Comparison of ENCODE assay signal across 8 cellular contexts in the genomic region with DNA sequence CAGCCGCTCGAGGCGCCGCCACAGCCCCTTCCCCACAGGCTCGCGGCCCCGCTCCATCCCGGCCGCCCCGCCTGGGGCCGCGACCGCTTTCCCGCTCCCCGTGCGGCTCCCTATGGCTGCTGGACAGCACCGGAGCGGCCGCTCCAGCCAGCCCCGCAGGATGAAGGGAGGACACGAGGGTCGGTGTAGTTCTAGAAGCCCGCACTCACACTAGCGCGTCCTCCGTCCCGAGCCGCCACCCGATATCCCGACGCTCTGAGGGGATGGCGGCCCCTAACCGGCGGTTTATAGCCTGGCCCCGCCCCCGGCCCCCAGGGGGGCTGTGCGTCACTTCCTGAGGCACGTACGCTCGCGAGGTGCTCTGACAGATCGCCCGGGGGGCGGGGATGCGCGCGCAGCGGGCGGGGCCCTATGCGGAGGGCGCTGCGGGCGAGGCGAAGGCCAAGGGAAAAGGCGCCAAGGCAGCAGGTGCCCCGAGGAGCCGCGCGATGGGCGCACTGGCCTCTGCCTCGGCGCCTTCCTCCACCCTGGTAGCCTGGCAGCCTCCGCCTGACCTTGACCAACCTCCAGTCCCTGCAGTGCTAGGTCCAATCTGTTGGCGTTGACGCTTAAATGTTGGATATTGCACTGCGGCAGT. TPM values are rescaled to one million over a fixed set of nuclear protein-coding genes. Genes with fewer than 3 reads are reported as not detected.
A peak's percentile ranks its signal among the peaks of the same experiment; 100 is the strongest.
DNase-seq lines count a peak whose midpoint lies in the region; ATAC-seq, FAIRE-seq and TF ChIP-seq lines count a peak whose summit lies in the region.

A gene (minus strand): TSS at position 257 of the 637 bp plus-strand sequence. CDS start 4,991 bp downstream, outside the sequence.

- peak within 1 kb of the TSS; percentile 79 for H3K9ac ChIP-seq in mammary epithelial cell (ENCODE audit: insufficient read depth, low read length)

- no TSS peak for BruUV-seq in mammary epithelial cell (replicated peaks; lab: Mats Ljungman, UMichigan)

- POLR2A ChIA-PET in AG04450 (lab: Yijun Ruan, JAX), result interaction anchor here (0.9 kb wide), 1 partner anchor 18 kb away, joined by 3 read pairs; no protein-coding TSS in a partner anchor

- H3K4me1 ChIP-seq in mammary epithelial cell (ENCODE audit: insufficient read depth, low read length) (peaks cover 24% of the 10 kb centered on the region), small intestine (ENCODE audit: control insufficient read depth in 2 of 2, insufficient read depth in 1 of 2, low read depth in 1 of 2, low read length in 1 of 2) (peaks cover 0 to 2% of the 10 kb centered on the region in 2 donors)

- H3K27ac ChIP-seq in AG04450 (ENCODE audit: low read depth, low read length) (peak within 1 kb of the TSS; percentile 75), mammary epithelial cell (ENCODE audit: insufficient read depth, low read depth, low read length) (peak within 1 kb of the TSS; percentile 81), small intestine (ENCODE audit: low read depth in 1 of 2, low read length in 1 of 2) (peak within 1 kb of the TSS; percentile 97 to 99)

- CTCF ChIA-PET in AG04450 (lab: Charles Lee), result interaction anchor here (1.0 to 1.3 kb wide), 2 partner anchors 8 to 9 kb away, joined by 3 read pairs; no protein-coding TSS in a partner anchor
- CTCF ChIA-PET in mammary epithelial cell (lab: Charles Lee; ENCODE audit: low non-redundant PET), result no interaction called here

- peak; percentile 88 for ATAC-seq in GM18909 (IDR thresholded peaks at IDR 0.05; ENCODE audit: poor library complexity, unreplicated experiment)
- ATAC-seq in HG03159 (IDR thresholded peaks at IDR 0.05; ENCODE audit: unreplicated experiment), result peak; percentile 91

- intact Hi-C loops in mammary epithelial cell (cut with micrococcal nuclease), result loop anchor here (1.0 to 5.0 kb wide), 3 partner anchors 54 to 115 kb away; no protein-coding TSS in a partner anchor

- FAIRE-seq in small intestine (lab: Jason Lieb, UNC), result no peak

- H3K4me2 ChIP-seq in mammary epithelial cell (ENCODE audit: insufficient read depth, low read depth, low read length), result peak within 1 kb of the TSS; percentile 96

- H3K36me3 ChIP-seq in mammary epithelial cell (ENCODE audit: insufficient read depth, low read length) (peaks cover 2% of the 10 kb centered on the region), small intestine (ENCODE audit: control insufficient read depth in 2 of 2, insufficient read depth in 2 of 2, low read length in 2 of 2) (no peaks in the 10 kb centered on the region)

- H3K79me2 ChIP-seq in mammary epithelial cell (ENCODE audit: insufficient read depth, low read length), result peaks cover 48% of the 10 kb centered on the region

- H3K27me3 ChIP-seq in AG04450 (ENCODE audit: control insufficient read depth, insufficient read depth, low read length) (peaks cover 2% of the 10 kb centered on the region), mammary epithelial cell (ENCODE audit: insufficient read depth, low read length) (no peaks in the 10 kb centered on the region), small intestine (ENCODE audit: control insufficient read depth in 2 of 2, insufficient read depth in 2 of 2, low read length in 2 of 2) (no peaks in the 10 kb centered on the region)

- DNase-seq in AG04450 (ENCODE audit: low read depth, low spot score) (peak; percentile 61), NCI-H2227 treated with DMSO at 0.1 percent for 48 hours (lab: John Stamatoyannopoulos, UW) (peak; percentile 93), mammary epithelial cell (peak; percentile 90), iPS-NIHi11 (ENCODE audit: low spot score) (peak; percentile 100), small intestine (peak; percentile 98)

- dilution Hi-C loops in mammary epithelial cell (cut with HindIII; ENCODE audit: low sequenced_read_pairs), result no loop called here

- H3K4me3 ChIP-seq in AG04450 (ENCODE audit: low read depth, low read length), result peak within 1 kb of the TSS; percentile 94
- peak within 1 kb of the TSS; percentile 98 for H3K4me3 ChIP-seq in WI38 (ENCODE audit: low read depth, low read length)
- H3K4me3 ChIP-seq in mammary epithelial cell (replicated peaks in 1 of 3; ENCODE audit: insufficient read depth in 1 of 3, low read depth in 2 of 3, low read length in 3 of 3), result peak within 1 kb of the TSS; percentile 68 to 97 (median 78)
- H3K4me3 ChIP-seq in small intestine (ENCODE audit: low read depth in 1 of 2, low read length in 2 of 2), result peak within 1 kb of the TSS; percentile 78 to 89

- H3K9me3 ChIP-seq in AG04450 (ENCODE audit: control insufficient read depth, insufficient read depth, low read length), result no peaks in the 10 kb centered on the region; the same call in 1 of the 2 replicates
- H3K9me3 ChIP-seq in mammary epithelial cell (replicated peaks; ENCODE audit: insufficient read depth, low read length), result no peaks in the 10 kb centered on the region
- no peaks in the 10 kb centered on the region for H3K9me3 ChIP-seq in small intestine (ENCODE audit: control insufficient read depth, low read depth)

- 1% methylated on average over 9 of the region's 66 CpGs for WGBS in mammary epithelial cell (ENCODE audit: low coverage, missing lambda C conversion rate)
- 1% methylated on average over 41 to 66 of the region's 66 CpGs for WGBS in small intestine, 3 donors

- H4K20me1 ChIP-seq in mammary epithelial cell (ENCODE audit: insufficient read depth, low read length), result peaks cover 4% of the 10 kb centered on the region

- H2AFZ ChIP-seq in mammary epithelial cell (ENCODE audit: low read depth, low read length), result peak within 1 kb of the TSS; percentile 86

- TF ChIP-seq CTCF in AG04450 (IDR thresholded peaks at IDR 0.05; ENCODE audit: low read depth, low read length), result no peak
- TF ChIP-seq CTCF in WI38 (IDR thresholded peaks at IDR 0.05; ENCODE audit: low read depth, low read length), result no peak
- no peak for TF ChIP-seq CTCF in mammary epithelial cell (conservative IDR thresholded peaks at IDR 0.05 in 1 of 2, IDR thresholded peaks at IDR 0.05 in 1 of 2; ENCODE audit: extremely low read depth in 1 of 2, insufficient read depth in 1 of 2, low read depth in 1 of 2, low read length in 2 of 2)

- in situ Hi-C loops in mammary epithelial cell (cut with MboI; ENCODE audit: low sequenced_read_pairs in 2 of 2), result loop anchor here in 1 of 2 donors (5.0 kb wide), 1 partner anchor 100 kb away; no protein-coding TSS in a partner anchor

RNA-seq across cellular contexts. Expression of the gene that starts here (rescaled TPM):
- polyA plus RNA-seq in AG04450 (2011; rRNA removed) (121 and 155 TPM in 2 replicates), mammary epithelial cell (115 TPM), small intestine (10 to 100 TPM; 12.7 to 64.7 (median 36.0) TPM)
- polyA minus RNA-seq in AG04450 (2011; rRNA and poly(A)+ RNA removed), result 230 and 241 TPM in 2 replicates
- 100 to 1,000 TPM; 252 to 547 TPM for total RNA-seq in mammary epithelial cell
- polyA minus RNA-seq in mammary epithelial cell, result 193 TPM

Comparison
In these comparisons a context has a peak if more than half of its experiments do, and no peak if none do; other contexts are left out.
1. Peak in every context shown above with its lines: DNase-seq, ATAC-seq, H3K4me3 ChIP-seq and H3K27ac ChIP-seq.